Comparison of ENCODE assay signal across 8 cellular contexts in genomic region chr2:234135750-234136221, GRCh38.
DNase-seq lines count a peak whose midpoint lies in the region; ATAC-seq, FAIRE-seq and TF ChIP-seq lines count a peak whose summit lies in the region.

No MANE protein-coding gene starts in this region.

- ATAC-seq in activated CD8-positive, alpha-beta T cell treated with anti-CD3 and anti-CD28 coated beads, Interleukin-2, amount 10 ng/mL, durations not matched to agents 7 days and 5 days, result peak; percentile 84
- peak; percentile 70 for ATAC-seq in stimulated activated memory B cell treated with anti-CD40 and anti-IgM and Interleukin-4, amounts not matched to agents 10 μg/mL and 1 μg/mL and 100 μg/mL, for 72 hours
- no peak for ATAC-seq in HG03159 (IDR thresholded peaks at IDR 0.05; ENCODE audit: unreplicated experiment)

- H3K4me3 Mint-ChIP-seq in HFFc6 (no peak overlapping the region), endothelial cell (ENCODE audit: unreplicated experiment) (no peak overlapping the region)
- H3K4me3 Mint-ChIP-seq in activated CD8-positive, alpha-beta T cell treated with anti-CD3 and anti-CD28 coated beads, Interleukin-2, amount 10 ng/mL, durations not matched to agents 7 days and 5 days, result no peak overlapping the region
- no peak overlapping the region for H3K4me3 Mint-ChIP-seq in stimulated activated memory B cell treated with anti-CD40 and anti-IgM and Interleukin-4, amounts not matched to agents 10 μg/mL and 1 μg/mL and 100 μg/mL, for 72 hours

- H3K27ac Mint-ChIP-seq in HFFc6 (no peak overlapping the region), endothelial cell (ENCODE audit: unreplicated experiment) (no peak overlapping the region)
- no peak overlapping the region for H3K27ac Mint-ChIP-seq in activated CD8-positive, alpha-beta T cell treated with anti-CD3 and anti-CD28 coated beads, Interleukin-2, amount 10 ng/mL, durations not matched to agents 7 days and 5 days
- no peak overlapping the region for H3K27ac Mint-ChIP-seq in stimulated activated memory B cell treated with anti-CD40 and anti-IgM and Interleukin-4, amounts not matched to agents 10 μg/mL and 1 μg/mL and 100 μg/mL, for 72 hours

- POLR2A ChIA-PET in activated CD8-positive, alpha-beta T cell treated with anti-CD3 and anti-CD28 coated beads, Interleukin-2, amount 10 ng/mL, durations not matched to agents 7 days and 5 days (lab: Charles Lee), result interaction anchor here (0.6 to 1.4 kb wide), 5 partner anchors 157 to 365 kb away, joined by 3 to 6 read pairs (median 3); partner anchors contain the start of gene ARL4C

- peak; percentile 21 for FAIRE-seq in D721Med (lab: Jason Lieb, UNC)

- peaks cover 10% of the 10 kb centered on the region; the same call in 1 of the 2 replicates for H3K36me3 Mint-ChIP-seq in HFFc6 (ENCODE audit: low read depth)
- no peaks in the 10 kb centered on the region for H3K36me3 Mint-ChIP-seq in activated CD8-positive, alpha-beta T cell treated with anti-CD3 and anti-CD28 coated beads, Interleukin-2, amount 10 ng/mL, durations not matched to agents 7 days and 5 days (ENCODE audit: low read depth)
- H3K36me3 Mint-ChIP-seq in endothelial cell (ENCODE audit: low read depth, unreplicated experiment), result no peaks in the 10 kb centered on the region
- H3K36me3 Mint-ChIP-seq in stimulated activated memory B cell treated with anti-CD40 and anti-IgM and Interleukin-4, amounts not matched to agents 10 μg/mL and 1 μg/mL and 100 μg/mL, for 72 hours, result no peaks in the 10 kb centered on the region

- DNase-seq in D721Med (ENCODE audit: insufficient read length, low spot score) (peak; percentile 63), HFFc6 (peak; percentile 65), NCI-H748 (lab: John Stamatoyannopoulos, UW; ENCODE audit: unreplicated experiment) (peak; percentile 90), endothelial cell (ENCODE audit: low spot score) (peak; percentile 66), midbrain (lab: John Stamatoyannopoulos, UW) (peak; percentile 47)
- DNase-seq in activated CD8-positive, alpha-beta T cell treated with anti-CD3 and anti-CD28 coated beads, Interleukin-2, amount 10 ng/mL, durations not matched to agents 7 days and 5 days, result peak; percentile 72

- peaks cover 10% of the 10 kb centered on the region for H3K27me3 Mint-ChIP-seq in HFFc6 (ENCODE audit: insufficient read depth)
- H3K27me3 Mint-ChIP-seq in activated CD8-positive, alpha-beta T cell treated with anti-CD3 and anti-CD28 coated beads, Interleukin-2, amount 10 ng/mL, durations not matched to agents 7 days and 5 days (ENCODE audit: low read depth), result peaks cover 16% of the 10 kb centered on the region
- H3K27me3 Mint-ChIP-seq in endothelial cell (ENCODE audit: unreplicated experiment), result peaks cover 1% of the 10 kb centered on the region
- peaks cover 53% of the 10 kb centered on the region for H3K27me3 Mint-ChIP-seq in stimulated activated memory B cell treated with anti-CD40 and anti-IgM and Interleukin-4, amounts not matched to agents 10 μg/mL and 1 μg/mL and 100 μg/mL, for 72 hours

- CTCF ChIA-PET in activated CD8-positive, alpha-beta T cell treated with anti-CD3 and anti-CD28 coated beads, Interleukin-2, amount 10 ng/mL, durations not matched to agents 7 days and 5 days (lab: Charles Lee), result interaction anchor here (0.6 to 3.1 kb wide), 56 partner anchors 9 to 409 kb away, joined by 3 to 65 read pairs (median 4); partner anchors contain the start of gene ARL4C

- TF ChIP-seq CTCF in D721Med (IDR thresholded peaks at IDR 0.05; ENCODE audit: insufficient read depth, missing control alignments) (peak; percentile 79), HFFc6 (IDR thresholded peaks at IDR 0.05) (peak; percentile 87), endothelial cell (IDR thresholded peaks at IDR 0.05; ENCODE audit: unreplicated experiment) (peak; percentile 56)

- H3K9me3 Mint-ChIP-seq in HFFc6 (peaks cover 8% of the 10 kb centered on the region), endothelial cell (ENCODE audit: unreplicated experiment) (no peaks in the 10 kb centered on the region)
- H3K9me3 Mint-ChIP-seq in activated CD8-positive, alpha-beta T cell treated with anti-CD3 and anti-CD28 coated beads, Interleukin-2, amount 10 ng/mL, durations not matched to agents 7 days and 5 days (ENCODE audit: insufficient read depth), result no peaks in the 10 kb centered on the region
- H3K9me3 Mint-ChIP-seq in stimulated activated memory B cell treated with anti-CD40 and anti-IgM and Interleukin-4, amounts not matched to agents 10 μg/mL and 1 μg/mL and 100 μg/mL, for 72 hours, result no peaks in the 10 kb centered on the region

- H3K4me1 Mint-ChIP-seq in HFFc6 (ENCODE audit: low read depth) (peaks cover 30% of the 10 kb centered on the region), endothelial cell (ENCODE audit: unreplicated experiment) (peaks cover 7% of the 10 kb centered on the region)
- H3K4me1 Mint-ChIP-seq in activated CD8-positive, alpha-beta T cell treated with anti-CD3 and anti-CD28 coated beads, Interleukin-2, amount 10 ng/mL, durations not matched to agents 7 days and 5 days (ENCODE audit: low read depth), result peaks cover 22% of the 10 kb centered on the region
- H3K4me1 Mint-ChIP-seq in stimulated activated memory B cell treated with anti-CD40 and anti-IgM and Interleukin-4, amounts not matched to agents 10 μg/mL and 1 μg/mL and 100 μg/mL, for 72 hours, result peaks cover 8% of the 10 kb centered on the region
